ENCODE assay signal across 34 cellular contexts in genomic region chr2:168645696-168646095, GRCh38.
"Had no signal": no experiment of that assay in that cellular context is flagged by ENCODE, and none has a peak within 500 bp of the region (broad histone marks: within the 10 kb centered on the region; RNA-seq: fewer than 3 reads in every experiment).

No MANE protein-coding gene starts in this region.

- H3K9me3 Mint-ChIP-seq: activated naive CD4-positive, alpha-beta T cell treated with anti-CD3 and anti-CD28 coated beads for 36 hours; activated T-helper 1 cell treated with anti-CD3 and anti-CD28 coated beads, Interleukin-12 subunit alpha, Interleukin-12 subunit beta, Interleukin-2, Interleukin-4 antibody, amounts not matched to agents 30 ng/mL and 10 ng/mL and 1 ng/mL, durations not matched to agents 14 hours and 24 hours and 36 hours; activated T-helper 17 cell treated with anti-CD3 and anti-CD28 coated beads, Interleukin-2, amount 50 U/mL, for 72 hours; T-helper 1 cell treated with Interleukin-12 subunit alpha and Interleukin-12 subunit beta and Interleukin-4 antibody, amounts not matched to agents 30 μg/mL and 1 μg/mL, for 36 hours had no signal

- H3K27ac Mint-ChIP-seq: activated B cell treated with CpG ODN at 0.5 μM for 24 hours; activated CD4-positive, alpha-beta memory T cell treated with anti-CD3 and anti-CD28 coated beads for 36 hours; activated CD4-positive, alpha-beta T cell treated with anti-CD3 and anti-CD28 coated beads, Interleukin-2, amount 10 ng/mL, durations not matched to agents 24 days and 14 days; activated CD8-positive, alpha-beta T cell treated with anti-CD3 and anti-CD28 coated beads for 36 hours; activated naive CD4-positive, alpha-beta T cell treated with anti-CD3 and anti-CD28 coated beads for 36 hours; activated naive CD4-positive, alpha-beta T cell treated with anti-CD3 and anti-CD28 coated beads, Interleukin-2, amount 50 U/mL, for 72 hours; activated naive CD8-positive, alpha-beta T cell treated with anti-CD3 and anti-CD28 coated beads for 36 hours; activated T-cell treated with anti-CD3 and anti-CD28 coated beads, Interleukin-2, amount 50 U/mL, for 72 hours; activated T-helper 1 cell treated with anti-CD3 and anti-CD28 coated beads, Interleukin-12 subunit alpha, Interleukin-12 subunit beta, Interleukin-2, Interleukin-4 antibody, amounts not matched to agents 30 ng/mL and 10 ng/mL and 1 ng/mL, durations not matched to agents 14 hours and 24 hours and 36 hours; activated T-helper 17 cell treated with anti-CD3 and anti-CD28 coated beads, Interleukin-2, amount 50 U/mL, for 72 hours; T-helper 1 cell treated with Interleukin-12 subunit alpha and Interleukin-12 subunit beta and Interleukin-4 antibody, amounts not matched to agents 30 μg/mL and 1 μg/mL, for 36 hours; T-helper 2 cell treated with Interferon-gamma antibody and Interleukin-4, amounts not matched to agents 5 μg/mL and 100 μg/mL, for 36 hours had no signal

- H3K4me1 Mint-ChIP-seq: activated T-helper 17 cell treated with anti-CD3 and anti-CD28 coated beads, Interleukin-2, amount 50 U/mL, for 72 hours had no signal

- H3K4me1 ChIP-seq: body of pancreas, breast epithelium had no signal

- H3K4me3 Mint-ChIP-seq: activated B cell treated with CpG ODN at 0.5 μM for 24 hours; activated CD4-positive, alpha-beta memory T cell treated with anti-CD3 and anti-CD28 coated beads for 36 hours; activated CD4-positive, alpha-beta T cell treated with anti-CD3 and anti-CD28 coated beads, Interleukin-2, amount 10 ng/mL, durations not matched to agents 24 days and 14 days; activated CD8-positive, alpha-beta T cell treated with anti-CD3 and anti-CD28 coated beads for 36 hours; activated naive CD4-positive, alpha-beta T cell treated with anti-CD3 and anti-CD28 coated beads for 36 hours; activated naive CD8-positive, alpha-beta T cell treated with anti-CD3 and anti-CD28 coated beads for 36 hours; activated T-cell treated with anti-CD3 and anti-CD28 coated beads, Interleukin-2, amount 50 U/mL, for 4 hours; activated T-cell treated with anti-CD3 and anti-CD28 coated beads, Interleukin-2, amount 50 U/mL, for 72 hours; activated T-helper 1 cell treated with anti-CD3 and anti-CD28 coated beads, Interleukin-12 subunit alpha, Interleukin-12 subunit beta, Interleukin-2, Interleukin-4 antibody, amounts not matched to agents 30 ng/mL and 10 ng/mL and 1 ng/mL, durations not matched to agents 14 hours and 24 hours and 36 hours; activated T-helper 17 cell treated with anti-CD3 and anti-CD28 coated beads, Interleukin-2, amount 50 U/mL, for 72 hours; T-helper 1 cell treated with Interleukin-12 subunit alpha and Interleukin-12 subunit beta and Interleukin-4 antibody, amounts not matched to agents 30 μg/mL and 1 μg/mL, for 36 hours; T-helper 2 cell treated with Interferon-gamma antibody and Interleukin-4, amounts not matched to agents 5 μg/mL and 100 μg/mL, for 36 hours had no signal

- DNase-seq: activated B cell treated with CpG ODN at 0.5 μM for 24 hours; activated CD4-positive, alpha-beta memory T cell treated with anti-CD3 and anti-CD28 coated beads for 36 hours; activated CD4-positive, alpha-beta T cell treated with anti-CD3 and anti-CD28 coated beads for 4 hours; activated CD4-positive, alpha-beta T cell treated with anti-CD3 and anti-CD28 coated beads, Interleukin-2, amount 10 ng/mL, durations not matched to agents 24 days and 14 days; activated CD4-positive, alpha-beta T cell treated with anti-CD3 and anti-CD28 coated beads, Interleukin-2, amount 50 U/mL, for 1 hour; activated CD4-positive, alpha-beta T cell treated with anti-CD3 and anti-CD28 coated beads, Interleukin-2, amount 50 U/mL, for 4 hours; activated CD4-positive, CD25-positive, alpha-beta regulatory T cell treated with anti-CD3 and anti-CD28 coated beads, Interleukin-2, amount 50 U/mL, for 72 hours; activated CD8-positive, alpha-beta memory T cell treated with anti-CD3 and anti-CD28 coated beads, Interleukin-2, amount 50 U/mL, for 4 hours; activated CD8-positive, alpha-beta T cell treated with anti-CD3 and anti-CD28 coated beads for 36 hours; activated effector memory CD4-positive, alpha-beta T cell treated with anti-CD3 and anti-CD28 coated beads, Interleukin-2, amount 50 U/mL, for 16 hours; activated gamma-delta T cell treated with Interleukin-2 at 50 U/mL for 16 hours; activated naive CD4-positive, alpha-beta T cell; activated naive CD4-positive, alpha-beta T cell treated with anti-CD3 and anti-CD28 coated beads for 36 hours; activated naive CD4-positive, alpha-beta T cell treated with anti-CD3 and anti-CD28 coated beads, Interleukin-2, amount 50 U/mL, for 16 hours; activated naive CD8-positive, alpha-beta T cell treated with anti-CD3 and anti-CD28 coated beads for 36 hours; activated T-cell treated with anti-CD3 and anti-CD28 coated beads for 4 hours; activated T-cell treated with anti-CD3 and anti-CD28 coated beads, Interleukin-2, amount 50 U/mL, for 1 hour; activated T-cell treated with anti-CD3 and anti-CD28 coated beads, Interleukin-2, amount 50 U/mL, for 4 hours; activated T-cell treated with anti-CD3 and anti-CD28 coated beads, Interleukin-2, amount 50 U/mL, for 72 hours; adrenal gland; amniotic stem cell; aorta; body of pancreas; brain microvascular endothelial cell; central memory CD4-positive, alpha-beta T cell; T-helper 1 cell; T-helper 9 cell had no signal

- H3K36me3 ChIP-seq: adrenal gland, brain microvascular endothelial cell, breast epithelium had no signal

- H3K4me3 ChIP-seq: adrenal gland, body of pancreas, breast epithelium had no signal

- ATAC-seq: activated CD8-positive, alpha-beta T cell treated with anti-CD3 and anti-CD28 coated beads for 36 hours; activated naive CD4-positive, alpha-beta T cell treated with anti-CD3 and anti-CD28 coated beads, Interleukin-2, amount 50 U/mL, for 72 hours; activated T-cell treated with anti-CD3 and anti-CD28 coated beads, Interleukin-2, amount 50 U/mL, for 4 hours; activated T-cell treated with anti-CD3 and anti-CD28 coated beads, Interleukin-2, amount 50 U/mL, for 72 hours; activated T-helper 17 cell treated with anti-CD3 and anti-CD28 coated beads, Interleukin-2, amount 50 U/mL, for 72 hours; body of pancreas had no signal

- H3K27me3 Mint-ChIP-seq: activated B cell treated with CpG ODN at 0.5 μM for 24 hours; activated CD4-positive, alpha-beta memory T cell treated with anti-CD3 and anti-CD28 coated beads for 36 hours; activated CD4-positive, alpha-beta T cell treated with anti-CD3 and anti-CD28 coated beads, Interleukin-2, amount 10 ng/mL, durations not matched to agents 24 days and 14 days; activated CD8-positive, alpha-beta T cell treated with anti-CD3 and anti-CD28 coated beads for 36 hours; activated naive CD8-positive, alpha-beta T cell treated with anti-CD3 and anti-CD28 coated beads for 36 hours; activated T-helper 17 cell treated with anti-CD3 and anti-CD28 coated beads, Interleukin-2, amount 50 U/mL, for 72 hours had no signal

- H3K9me3 ChIP-seq: adrenal gland, body of pancreas, breast epithelium had no signal

- H3K27ac ChIP-seq: adrenal gland, body of pancreas, brain microvascular endothelial cell, breast epithelium, VCaP had no signal

- H3K27me3 ChIP-seq: adrenal gland, body of pancreas, brain microvascular endothelial cell, breast epithelium had no signal
